33 cellular contexts compared by ENCODE assay signal in the genomic region with DNA sequence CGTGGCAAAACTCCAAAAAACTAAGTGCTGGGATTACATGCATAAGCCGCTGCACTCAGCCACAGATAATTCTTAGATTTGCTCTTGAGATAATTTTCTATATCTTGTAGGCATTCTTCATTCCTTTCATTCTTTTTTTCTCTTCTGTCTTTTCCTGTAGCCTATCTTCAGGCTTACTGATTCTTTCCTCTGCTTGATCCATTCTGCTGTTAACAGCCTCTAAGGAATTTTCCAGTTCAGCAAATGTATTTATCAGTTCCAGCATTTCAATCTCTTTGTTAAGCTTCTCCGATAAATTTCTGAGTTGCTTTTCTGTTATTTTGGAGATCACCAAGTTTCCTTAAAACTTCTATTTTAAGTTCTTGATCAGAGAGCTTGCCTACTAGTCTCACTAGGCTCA. TPM values are rescaled to one million over a fixed set of nuclear protein-coding genes. Genes with fewer than 3 reads are reported as not detected.
DNase-seq lines count a peak whose midpoint lies in the region; ATAC-seq, FAIRE-seq and TF ChIP-seq lines count a peak whose summit lies in the region.
"Had no signal": no experiment of that assay in that cellular context is flagged by ENCODE, and none has a peak within 500 bp of the region (broad histone marks: within the 10 kb centered on the region; RNA-seq: fewer than 3 reads in every experiment).

No MANE protein-coding gene starts in this region.

- H3K36me3 Mint-ChIP-seq in chondrocyte (ENCODE audit: low read depth) = peaks cover 2% of the 10 kb centered on the region
- H3K36me3 Mint-ChIP-seq: CD14-positive monocyte; CD4-positive, CD25-positive, alpha-beta regulatory T cell had no signal

- no peak for TF ChIP-seq POLR2A in HepG2 (IDR thresholded peaks at IDR 0.05; ENCODE audit: insufficient read depth in 1 of 2, low read depth in 2 of 2, low read length in 2 of 2)
- no peak for TF ChIP-seq POLR2A in right lobe of liver (IDR thresholded peaks at IDR 0.05)
- no peak for TF ChIP-seq POLR2A in adrenal gland (IDR thresholded peaks at IDR 0.05)

- WGBS in HepG2 (ENCODE audit: low lambda C conversion rate) = 76% methylated on average over 3 of the region's 3 CpGs
- WGBS in right lobe of liver (ENCODE audit: insufficient coverage, low coverage, low lambda C conversion rate, missing lambda C conversion rate) = 70% methylated on average over 2 of the region's 3 CpGs
- WGBS in adrenal gland, 4 donors = 78 to 89% (median 85%) methylated on average over 3 of the region's 3 CpGs
- WGBS in psoas muscle, 3 donors = 74 to 83% (median 83%) methylated on average over 3 of the region's 3 CpGs

- in situ Hi-C loops in HepG2 (cut with HindIII; ENCODE audit: extremely low pct_ligation_motif_present, low pct_unique_long_range_greater_than_20kb) = no loop called here

- CTCF ChIA-PET in HepG2 (lab: Yijun Ruan, JAX; ENCODE audit: low intra/inter-chr PET ratio, low total read pairs) = no interaction called here
- CTCF ChIA-PET in HEK293 (lab: Yijun Ruan, JAX) = no interaction called here

- no peak for TF ChIP-seq EP300 in HepG2 (IDR thresholded peaks at IDR 0.05; ENCODE audit: low read depth in 2 of 2, low read length in 2 of 2)
- no peak for TF ChIP-seq EP300 in HepG2 (CRISPR knock-in tag; IDR thresholded peaks at IDR 0.05; ENCODE audit: borderline replicate concordance)

- H3K79me2 ChIP-seq in HepG2 (ENCODE audit: insufficient read depth, low read length) = no peaks in the 10 kb centered on the region

- H3K4me3 ChIP-seq in HepG2 (replicated peaks in 1 of 3; ENCODE audit: insufficient read depth in 1 of 3, low read depth in 2 of 3, low read length in 3 of 3) (no peak overlapping the region), right lobe of liver (no peak overlapping the region), HEK293 (ENCODE audit: low read depth, low read length) (no peak overlapping the region), adrenal gland (no peak overlapping the region), psoas muscle (no peak overlapping the region)
- H3K4me3 ChIP-seq: BLaER1, GM12878 had no signal

- TF ChIP-seq CTCF in HepG2 (CRISPR knock-in tag; IDR thresholded peaks at IDR 0.05) (no peak), right lobe of liver (IDR thresholded peaks at IDR 0.05) (no peak), HEK293 (tag by site-specific recombination; IDR thresholded peaks at IDR 0.05) (no peak), chondrocyte (IDR thresholded peaks at IDR 0.05) (no peak), adrenal gland (IDR thresholded peaks at IDR 0.05) (no peak), psoas muscle (IDR thresholded peaks at IDR 0.05) (no peak)

- H3K4me3 Mint-ChIP-seq in chondrocyte (ENCODE audit: unreplicated experiment) = no peak overlapping the region
- H3K4me3 Mint-ChIP-seq: CD14-positive monocyte; CD4-positive, alpha-beta memory T cell; CD4-positive, CD25-positive, alpha-beta regulatory T cell; CD8-positive, alpha-beta memory T cell had no signal

- no peak for DNase-seq in HepG2 (ENCODE audit: low spot score)
- DNase-seq in right lobe of liver = no peak
- DNase-seq in amniotic epithelial cell (ENCODE audit: low read depth) = peak; percentile 2
- no peak for DNase-seq in chondrocyte (ENCODE audit: low spot score)
- DNase-seq in adrenal gland = no peak
- no peak for DNase-seq in psoas muscle
- DNase-seq: 8988T; ACHN; BE2C; C1 segment of cervical spinal cord; CD4-positive, alpha-beta memory T cell; CD4-positive, CD25-positive, alpha-beta regulatory T cell; CD8-positive, alpha-beta memory T cell; COR-L47; DMS 273 treated with DMSO at 0.1 percent for 48 hours; DMS153; DMS53; DMS79; DND-41; EL; GDM1 had no signal

- no peak for ATAC-seq in HepG2
- ATAC-seq in right lobe of liver = no peak
- no peak for ATAC-seq in psoas muscle
- ATAC-seq in HG02588 (IDR thresholded peaks at IDR 0.05; ENCODE audit: unreplicated experiment) = no peak
- ATAC-seq: GM12878 had no signal

- H3K9me3 ChIP-seq in HepG2 (ENCODE audit: low read length) (peaks cover 9% of the 10 kb centered on the region; the same call in 1 of the 2 replicates), right lobe of liver (peaks cover 0 to 4% (median 0%) of the 10 kb centered on the region in 4 donors), HEK293 (ENCODE audit: control insufficient read depth, insufficient read depth, low read depth, low read length) (no peaks in the 10 kb centered on the region), adrenal gland (replicated peaks in 1 of 3) (no peaks in the 10 kb centered on the region), psoas muscle (peaks cover 12% of the 10 kb centered on the region)
- H3K9me3 ChIP-seq: BE2C had no signal

- H3K4me1 ChIP-seq in HepG2 (ENCODE audit: insufficient read depth, low read length) (no peaks in the 10 kb centered on the region), right lobe of liver (no peaks in the 10 kb centered on the region), HEK293 (ENCODE audit: control insufficient read depth, insufficient read depth, low read length) (no peaks in the 10 kb centered on the region), adrenal gland (replicated peaks in 1 of 2) (no peaks in the 10 kb centered on the region), psoas muscle (no peaks in the 10 kb centered on the region)
- H3K4me1 ChIP-seq: BE2C, BLaER1 had no signal

- no TSS peak for BruUV-seq in HepG2 (replicated peaks; lab: Mats Ljungman, UMichigan)

- H3K27me3 Mint-ChIP-seq in chondrocyte (ENCODE audit: low read depth) = peaks cover 16% of the 10 kb centered on the region

- H3K27me3 ChIP-seq in HepG2 (ENCODE audit: control insufficient read depth in 1 of 2, insufficient read depth in 2 of 2, low read length in 2 of 2) (no peaks in the 10 kb centered on the region; a peak in 1 of 5 replicates), right lobe of liver (no peaks in the 10 kb centered on the region), adrenal gland (peaks cover 11% of the 10 kb centered on the region), psoas muscle (ENCODE audit: insufficient read depth in 3 of 3, low read length in 2 of 3) (no peaks in the 10 kb centered on the region)
- H3K27me3 ChIP-seq: BE2C, BLaER1 had no signal

- H3K4me2 ChIP-seq in HepG2 (ENCODE audit: low read depth, low read length) = no peak overlapping the region
- H3K4me2 ChIP-seq: BLaER1 had no signal

- H3K9me3 Mint-ChIP-seq in chondrocyte (ENCODE audit: low read depth) = peaks cover 10% of the 10 kb centered on the region

- H3K9ac ChIP-seq in HepG2 (ENCODE audit: insufficient read depth, low read depth, low read length) = no peak overlapping the region
- H3K9ac ChIP-seq: BLaER1 had no signal

- H3K27ac Mint-ChIP-seq in chondrocyte (ENCODE audit: unreplicated experiment) = peak overlapping the region; percentile 29
- H3K27ac Mint-ChIP-seq: CD4-positive, alpha-beta memory T cell; CD4-positive, CD25-positive, alpha-beta regulatory T cell; CD8-positive, alpha-beta memory T cell had no signal

- no peak overlapping the region for H2AFZ ChIP-seq in HepG2 (ENCODE audit: low read length)

- FAIRE-seq in HepG2 (lab: Jason Lieb, UNC) = no peak
- FAIRE-seq: A204.1, GM12878, GM12892, GM18507 had no signal

- intact Hi-C loops in HepG2 (cut with micrococcal nuclease; ENCODE audit: unreplicated experiment) = no loop called here
- intact Hi-C loops in right lobe of liver (cut with DNase I) = loop anchor here in 1 of 2 donors (2.0 kb wide), 1 partner anchor 20 kb away; no protein-coding TSS in a partner anchor
- intact Hi-C loops in adrenal gland (cut with DNase I) = no loop called here
- intact Hi-C loops in psoas muscle (cut with DNase I) = no loop called here

- H4K20me1 ChIP-seq in HepG2 (ENCODE audit: insufficient read depth, low read length) = no peaks in the 10 kb centered on the region
- H4K20me1 ChIP-seq: BLaER1 had no signal

- no peak overlapping the region for H3K27ac ChIP-seq in HepG2 (ENCODE audit: extremely low read length, insufficient read depth, low read length)
- no peak overlapping the region for H3K27ac ChIP-seq in right lobe of liver
- H3K27ac ChIP-seq in HEK293 (ENCODE audit: extremely low read depth, low read depth, low read length) = no peak overlapping the region
- H3K27ac ChIP-seq in adrenal gland = no peak overlapping the region
- no peak overlapping the region for H3K27ac ChIP-seq in psoas muscle
- H3K27ac ChIP-seq: BLaER1 had no signal

- no peak for TF ChIP-seq RAD21 in HepG2 (CRISPR knock-in tag; IDR thresholded peaks at IDR 0.05)

- H3K36me3 ChIP-seq in HepG2 (replicated peaks in 1 of 2; ENCODE audit: control insufficient read depth in 1 of 2, insufficient read depth in 2 of 2, low read length in 2 of 2) (no peaks in the 10 kb centered on the region), right lobe of liver (no peaks in the 10 kb centered on the region), HEK293 (ENCODE audit: control insufficient read depth in 2 of 2, insufficient read depth in 1 of 2, low read length in 2 of 2) (no peaks in the 10 kb centered on the region), adrenal gland (replicated peaks in 1 of 2) (no peaks in the 10 kb centered on the region), psoas muscle (ENCODE audit: insufficient read depth in 1 of 2, low read depth in 1 of 2) (no peaks in the 10 kb centered on the region)
- H3K36me3 ChIP-seq: BE2C, BLaER1 had no signal

- H3K4me1 Mint-ChIP-seq in chondrocyte (ENCODE audit: low read depth) = peaks cover 5% of the 10 kb centered on the region
- H3K4me1 Mint-ChIP-seq: CD14-positive monocyte; CD4-positive, alpha-beta memory T cell; CD4-positive, CD25-positive, alpha-beta regulatory T cell; CD8-positive, alpha-beta memory T cell had no signal

- POLR2A ChIA-PET in HepG2 (lab: Yijun Ruan, JAX) = no interaction called here
- POLR2A ChIA-PET in HEK293 (lab: Yijun Ruan, JAX) = no interaction called here

RNA-seq across cellular contexts. Expression of a gene that starts 46.7 kb away (rescaled TPM):
- not detected in 2 replicates for total RNA-seq in HepG2 (2016; rRNA removed; fragmentation: Illumina TruSeq; extraction: Trizol)
- not detected in 2 replicates for total RNA-seq in HepG2 (2016; cell fraction: cytosol; rRNA removed; fragmentation: Illumina TruSeq; extraction: Trizol; ENCODE audit: low read depth)
- total RNA-seq in HepG2 (2016; cell fraction: insoluble cytoplasmic fraction; rRNA removed; fragmentation: Illumina TruSeq; extraction: Trizol) = not detected in 2 replicates
- total RNA-seq in HepG2 (2016; cell fraction: membrane; rRNA removed; fragmentation: Illumina TruSeq; extraction: Trizol) = not detected in 2 replicates
- not detected in 2 replicates for total RNA-seq in HepG2 (2016; cell fraction: nucleus; rRNA removed; fragmentation: Illumina TruSeq; extraction: Trizol)
- polyA plus RNA-seq in HepG2 (2011; rRNA removed) = not detected in 2 replicates
- polyA plus RNA-seq in HepG2 (2011; cell fraction: cytosol; rRNA removed) = not detected in 2 replicates
- not detected in 2 replicates for polyA plus RNA-seq in HepG2 (2011; cell fraction: nucleus; rRNA removed)
- 0.04 TPM in 1 of 2 replicates, not detected in the other for polyA plus RNA-seq in HepG2 (2012)
- polyA plus RNA-seq in HepG2 (2016; cell fraction: cytosol; fragmentation: Illumina TruSeq; extraction: Trizol; ENCODE audit: low read depth) = not detected in 2 replicates
- not detected in 2 replicates for polyA plus RNA-seq in HepG2 (2016; cell fraction: insoluble cytoplasmic fraction; fragmentation: Illumina TruSeq; extraction: Trizol; ENCODE audit: low read depth)
- polyA plus RNA-seq in HepG2 (2016; cell fraction: membrane; fragmentation: Illumina TruSeq; extraction: Trizol; ENCODE audit: low read depth) = not detected in 2 replicates
- not detected in 2 replicates for polyA plus RNA-seq in HepG2 (2016; cell fraction: nucleus; fragmentation: Illumina TruSeq; extraction: Trizol; ENCODE audit: insufficient read depth, low read depth)
- not detected in 2 replicates for polyA minus RNA-seq in HepG2 (2011; rRNA and poly(A)+ RNA removed; ENCODE audit: low replicate concordance)
- polyA minus RNA-seq in HepG2 (2011; cell fraction: cytosol; rRNA and poly(A)+ RNA removed) = not detected in 2 replicates
- polyA minus RNA-seq in HepG2 (2011; cell fraction: nucleus; rRNA and poly(A)+ RNA removed) = not detected in 2 replicates
- not detected for total RNA-seq in right lobe of liver
- total RNA-seq in chondrocyte = not detected in 3 replicates
- not detected for total RNA-seq in adrenal gland
- not detected for polyA plus RNA-seq in adrenal gland
- not detected for total RNA-seq in psoas muscle
- polyA plus RNA-seq in psoas muscle = not detected
- total RNA-seq: A673; CD4-positive, CD25-positive, alpha-beta regulatory T cell; Daoy; G401; GM12878 had no signal
- polyA plus RNA-seq: AG04450; CD14-positive monocyte; CD4-positive, alpha-beta memory T cell; CD4-positive, CD25-positive, alpha-beta regulatory T cell; CD8-positive, alpha-beta memory T cell; GM12878 had no signal

RNA-seq across cellular contexts. Expression of a gene that starts 46.8 kb away (rescaled TPM):
- total RNA-seq in HepG2 (2016; rRNA removed; fragmentation: Illumina TruSeq; extraction: Trizol) (0.55 and 0.81 TPM in 2 replicates), right lobe of liver (under 1 TPM in 2 of 6 experiments, not detected in 4; 0.18 to 0.87 TPM), chondrocyte (0.41 to 1.1 TPM in 2 of 3 replicates, not detected in the other), adrenal gland (1 to 10 TPM in 1 of 8 donors, under 1 TPM in 5, not detected in 2; 0.14 to 1.3 (median 0.33) TPM), psoas muscle (not detected)
- 0.53 TPM in 1 of 2 replicates, not detected in the other for total RNA-seq in HepG2 (2016; cell fraction: cytosol; rRNA removed; fragmentation: Illumina TruSeq; extraction: Trizol; ENCODE audit: low read depth)
- total RNA-seq in HepG2 (2016; cell fraction: insoluble cytoplasmic fraction; rRNA removed; fragmentation: Illumina TruSeq; extraction: Trizol) = 0.50 and 0.54 TPM in 2 replicates
- 0.19 and 0.24 TPM in 2 replicates for total RNA-seq in HepG2 (2016; cell fraction: membrane; rRNA removed; fragmentation: Illumina TruSeq; extraction: Trizol)
- 0.97 and 1.2 TPM in 2 replicates for total RNA-seq in HepG2 (2016; cell fraction: nucleus; rRNA removed; fragmentation: Illumina TruSeq; extraction: Trizol)
- polyA plus RNA-seq in HepG2 (2011; rRNA removed) (not detected in 2 replicates), adrenal gland (under 1 TPM; 0.16 to 0.64 (median 0.24) TPM), psoas muscle (under 1 TPM in 1 of 3 donors, not detected in 2; 0.04 TPM)
- 0.08 TPM in 1 of 2 replicates, not detected in the other for polyA plus RNA-seq in HepG2 (2011; cell fraction: cytosol; rRNA removed)
- polyA plus RNA-seq in HepG2 (2011; cell fraction: nucleus; rRNA removed) = 0.19 and 0.39 TPM in 2 replicates
- not detected in 2 replicates for polyA plus RNA-seq in HepG2 (2012)
- 0.24 TPM in 1 of 2 replicates, not detected in the other for polyA plus RNA-seq in HepG2 (2016; cell fraction: cytosol; fragmentation: Illumina TruSeq; extraction: Trizol; ENCODE audit: low read depth)
- 0.72 and 0.81 TPM in 2 replicates for polyA plus RNA-seq in HepG2 (2016; cell fraction: insoluble cytoplasmic fraction; fragmentation: Illumina TruSeq; extraction: Trizol; ENCODE audit: low read depth)
- 0.16 and 0.27 TPM in 2 replicates for polyA plus RNA-seq in HepG2 (2016; cell fraction: membrane; fragmentation: Illumina TruSeq; extraction: Trizol; ENCODE audit: low read depth)
- polyA plus RNA-seq in HepG2 (2016; cell fraction: nucleus; fragmentation: Illumina TruSeq; extraction: Trizol; ENCODE audit: insufficient read depth, low read depth) = 0.76 and 2.4 TPM in 2 replicates
- 0.28 and 1.9 TPM in 2 replicates for polyA minus RNA-seq in HepG2 (2011; rRNA and poly(A)+ RNA removed; ENCODE audit: low replicate concordance)
- polyA minus RNA-seq in HepG2 (2011; cell fraction: cytosol; rRNA and poly(A)+ RNA removed) = 0.44 TPM in 1 of 2 replicates, not detected in the other
- polyA minus RNA-seq in HepG2 (2011; cell fraction: nucleus; rRNA and poly(A)+ RNA removed) = 0.52 and 0.75 TPM in 2 replicates
- total RNA-seq: CD4-positive, alpha-beta memory T cell; GM12878 had no signal
- polyA plus RNA-seq: CD14-positive monocyte had no signal

RNA-seq across cellular contexts. Expression of a gene that starts 57.0 kb away (rescaled TPM):
- 26.4 and 36.7 TPM in 2 replicates for total RNA-seq in HepG2 (2016; rRNA removed; fragmentation: Illumina TruSeq; extraction: Trizol)
- 28.0 and 29.8 TPM in 2 replicates for total RNA-seq in HepG2 (2016; cell fraction: cytosol; rRNA removed; fragmentation: Illumina TruSeq; extraction: Trizol; ENCODE audit: low read depth)
- 25.8 and 32.7 TPM in 2 replicates for total RNA-seq in HepG2 (2016; cell fraction: insoluble cytoplasmic fraction; rRNA removed; fragmentation: Illumina TruSeq; extraction: Trizol)
- total RNA-seq in HepG2 (2016; cell fraction: membrane; rRNA removed; fragmentation: Illumina TruSeq; extraction: Trizol) = 21.5 TPM in 2 replicates
- 34.3 and 41.9 TPM in 2 replicates for total RNA-seq in HepG2 (2016; cell fraction: nucleus; rRNA removed; fragmentation: Illumina TruSeq; extraction: Trizol)
- 48.2 TPM in 2 replicates for polyA plus RNA-seq in HepG2 (2011; rRNA removed)
- 24.5 and 25.4 TPM in 2 replicates for polyA plus RNA-seq in HepG2 (2011; cell fraction: cytosol; rRNA removed)
- 91.1 and 92.6 TPM in 2 replicates for polyA plus RNA-seq in HepG2 (2011; cell fraction: nucleus; rRNA removed)
- 34.1 and 39.4 TPM in 2 replicates for polyA plus RNA-seq in HepG2 (2012)
- polyA plus RNA-seq in HepG2 (2016; cell fraction: cytosol; fragmentation: Illumina TruSeq; extraction: Trizol; ENCODE audit: low read depth) = 8.3 and 8.5 TPM in 2 replicates
- polyA plus RNA-seq in HepG2 (2016; cell fraction: insoluble cytoplasmic fraction; fragmentation: Illumina TruSeq; extraction: Trizol; ENCODE audit: low read depth) = 26.6 and 30.9 TPM in 2 replicates
- 15.4 and 16.9 TPM in 2 replicates for polyA plus RNA-seq in HepG2 (2016; cell fraction: membrane; fragmentation: Illumina TruSeq; extraction: Trizol; ENCODE audit: low read depth)
- polyA plus RNA-seq in HepG2 (2016; cell fraction: nucleus; fragmentation: Illumina TruSeq; extraction: Trizol; ENCODE audit: insufficient read depth, low read depth) = 87.6 and 89.2 TPM in 2 replicates
- polyA minus RNA-seq in HepG2 (2011; rRNA and poly(A)+ RNA removed; ENCODE audit: low replicate concordance) = 15.6 and 49.1 TPM in 2 replicates
- polyA minus RNA-seq in HepG2 (2011; cell fraction: cytosol; rRNA and poly(A)+ RNA removed) = 12.3 and 12.7 TPM in 2 replicates
- polyA minus RNA-seq in HepG2 (2011; cell fraction: nucleus; rRNA and poly(A)+ RNA removed) = 57.0 and 67.1 TPM in 2 replicates
- 10 to 100 TPM in 4 of 6 experiments, 1 to 10 TPM in 2; 5.6 to 43.0 (median 17.3) TPM for total RNA-seq in right lobe of liver
- 64.6 to 72.6 TPM (median 68.7 TPM) in 3 replicates for total RNA-seq in chondrocyte
- 10 to 100 TPM in 7 of 8 donors, 1 to 10 TPM in 1; 6.8 to 47.6 (median 13.0) TPM for total RNA-seq in adrenal gland
- 100 to 1,000 TPM in 1 of 3 donors, 10 to 100 TPM in 2; 28.1 to 101 (median 28.7) TPM for polyA plus RNA-seq in adrenal gland
- 10 to 100 TPM; 14.2 to 25.5 (median 16.6) TPM for total RNA-seq in psoas muscle
- polyA plus RNA-seq in psoas muscle = 10 to 100 TPM in 2 of 3 donors, 1 to 10 TPM in 1; 5.8 to 18.8 (median 15.6) TPM
